Comparison of ENCODE assay signal across 1 cellular context in genomic region chr17:67717624-67718324, GRCh38.
TF ChIP-seq lines count a peak whose summit lies in the region.

Gene NOL11 (plus strand): TSS chr17:67717936. CDS start chr17:67717948, 12 bp downstream.

TF ChIP-seq in HepG2, 621 proteins besides CTCF, POLR2A, EP300 and RAD21 (continued from another document and continues in another):
- TF ChIP-seq, protein P1, sequence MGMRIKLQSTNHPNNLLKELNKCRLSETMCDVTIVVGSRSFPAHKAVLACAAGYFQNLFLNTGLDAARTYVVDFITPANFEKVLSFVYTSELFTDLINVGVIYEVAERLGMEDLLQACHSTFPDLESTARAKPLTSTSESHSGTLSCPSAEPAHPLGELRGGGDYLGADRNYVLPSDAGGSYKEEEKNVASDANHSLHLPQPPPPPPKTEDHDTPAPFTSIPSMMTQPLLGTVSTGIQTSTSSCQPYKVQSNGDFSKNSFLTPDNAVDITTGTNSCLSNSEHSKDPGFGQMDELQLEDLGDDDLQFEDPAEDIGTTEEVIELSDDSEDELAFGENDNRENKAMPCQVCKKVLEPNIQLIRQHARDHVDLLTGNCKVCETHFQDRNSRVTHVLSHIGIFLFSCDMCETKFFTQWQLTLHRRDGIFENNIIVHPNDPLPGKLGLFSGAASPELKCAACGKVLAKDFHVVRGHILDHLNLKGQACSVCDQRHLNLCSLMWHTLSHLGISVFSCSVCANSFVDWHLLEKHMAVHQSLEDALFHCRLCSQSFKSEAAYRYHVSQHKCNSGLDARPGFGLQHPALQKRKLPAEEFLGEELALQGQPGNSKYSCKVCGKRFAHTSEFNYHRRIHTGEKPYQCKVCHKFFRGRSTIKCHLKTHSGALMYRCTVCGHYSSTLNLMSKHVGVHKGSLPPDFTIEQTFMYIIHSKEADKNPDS (CRISPR knock-in tag; IDR thresholded peaks at IDR 0.05), result peak; percentile 93
- no peak; the same call in 1 of the 2 replicates for TF ChIP-seq ZBTB1 (CRISPR knock-in tag; IDR thresholded peaks at IDR 0.05; ENCODE audit: borderline replicate concordance)
- peak; percentile 63; the same call in 1 of the 2 replicates for TF ChIP-seq ZBTB8A (CRISPR knock-in tag; IDR thresholded peaks at IDR 0.05; ENCODE audit: borderline replicate concordance, low read depth)
- TF ChIP-seq ZNF576 (CRISPR knock-in tag; IDR thresholded peaks at IDR 0.05), result no peak
- TF ChIP-seq ZUFSP (CRISPR knock-in tag; IDR thresholded peaks at IDR 0.05; ENCODE audit: borderline replicate concordance), result no peak
- peak; percentile 94 for TF ChIP-seq YEATS4 (CRISPR knock-in tag; IDR thresholded peaks at IDR 0.05; ENCODE audit: borderline replicate concordance)
- peak; percentile 93 for TF ChIP-seq ZNF543 (CRISPR knock-in tag; IDR thresholded peaks at IDR 0.05)
- TF ChIP-seq ZNF350 (CRISPR knock-in tag; IDR thresholded peaks at IDR 0.05; ENCODE audit: borderline replicate concordance, low read depth), result peak; percentile 99
- TF ChIP-seq TOE1 (CRISPR knock-in tag; IDR thresholded peaks at IDR 0.05), result no peak; the same call in 1 of the 2 replicates
- TF ChIP-seq, protein P2, sequence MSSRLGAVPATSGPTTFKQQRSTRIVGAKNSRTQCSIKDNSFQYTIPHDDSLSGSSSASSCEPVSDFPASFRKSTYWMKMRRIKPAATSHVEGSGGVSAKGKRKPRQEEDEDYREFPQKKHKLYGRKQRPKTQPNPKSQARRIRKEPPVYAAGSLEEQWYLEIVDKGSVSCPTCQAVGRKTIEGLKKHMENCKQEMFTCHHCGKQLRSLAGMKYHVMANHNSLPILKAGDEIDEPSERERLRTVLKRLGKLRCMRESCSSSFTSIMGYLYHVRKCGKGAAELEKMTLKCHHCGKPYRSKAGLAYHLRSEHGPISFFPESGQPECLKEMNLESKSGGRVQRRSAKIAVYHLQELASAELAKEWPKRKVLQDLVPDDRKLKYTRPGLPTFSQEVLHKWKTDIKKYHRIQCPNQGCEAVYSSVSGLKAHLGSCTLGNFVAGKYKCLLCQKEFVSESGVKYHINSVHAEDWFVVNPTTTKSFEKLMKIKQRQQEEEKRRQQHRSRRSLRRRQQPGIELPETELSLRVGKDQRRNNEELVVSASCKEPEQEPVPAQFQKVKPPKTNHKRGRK (CRISPR knock-in tag; IDR thresholded peaks at IDR 0.05), result no peak
- TF ChIP-seq ZNF331 (CRISPR knock-in tag; IDR thresholded peaks at IDR 0.05), result peak; percentile 81
- peak; percentile 99 for TF ChIP-seq DR1 (CRISPR knock-in tag; IDR thresholded peaks at IDR 0.05)
- TF ChIP-seq KLF16 (CRISPR knock-in tag; IDR thresholded peaks at IDR 0.05), result peak in 1 of 2 experiments; percentile 87; a peak in 1 of 4 replicates
- TF ChIP-seq, protein P3, sequence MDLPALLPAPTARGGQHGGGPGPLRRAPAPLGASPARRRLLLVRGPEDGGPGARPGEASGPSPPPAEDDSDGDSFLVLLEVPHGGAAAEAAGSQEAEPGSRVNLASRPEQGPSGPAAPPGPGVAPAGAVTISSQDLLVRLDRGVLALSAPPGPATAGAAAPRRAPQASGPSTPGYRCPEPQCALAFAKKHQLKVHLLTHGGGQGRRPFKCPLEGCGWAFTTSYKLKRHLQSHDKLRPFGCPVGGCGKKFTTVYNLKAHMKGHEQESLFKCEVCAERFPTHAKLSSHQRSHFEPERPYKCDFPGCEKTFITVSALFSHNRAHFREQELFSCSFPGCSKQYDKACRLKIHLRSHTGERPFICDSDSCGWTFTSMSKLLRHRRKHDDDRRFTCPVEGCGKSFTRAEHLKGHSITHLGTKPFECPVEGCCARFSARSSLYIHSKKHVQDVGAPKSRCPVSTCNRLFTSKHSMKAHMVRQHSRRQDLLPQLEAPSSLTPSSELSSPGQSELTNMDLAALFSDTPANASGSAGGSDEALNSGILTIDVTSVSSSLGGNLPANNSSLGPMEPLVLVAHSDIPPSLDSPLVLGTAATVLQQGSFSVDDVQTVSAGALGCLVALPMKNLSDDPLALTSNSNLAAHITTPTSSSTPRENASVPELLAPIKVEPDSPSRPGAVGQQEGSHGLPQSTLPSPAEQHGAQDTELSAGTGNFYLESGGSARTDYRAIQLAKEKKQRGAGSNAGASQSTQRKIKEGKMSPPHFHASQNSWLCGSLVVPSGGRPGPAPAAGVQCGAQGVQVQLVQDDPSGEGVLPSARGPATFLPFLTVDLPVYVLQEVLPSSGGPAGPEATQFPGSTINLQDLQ (CRISPR knock-in tag; IDR thresholded peaks at IDR 0.05), result no peak
- peak; percentile 83 for TF ChIP-seq NAIF1 (CRISPR knock-in tag; IDR thresholded peaks at IDR 0.05; ENCODE audit: borderline replicate concordance)
- TF ChIP-seq, protein P4, sequence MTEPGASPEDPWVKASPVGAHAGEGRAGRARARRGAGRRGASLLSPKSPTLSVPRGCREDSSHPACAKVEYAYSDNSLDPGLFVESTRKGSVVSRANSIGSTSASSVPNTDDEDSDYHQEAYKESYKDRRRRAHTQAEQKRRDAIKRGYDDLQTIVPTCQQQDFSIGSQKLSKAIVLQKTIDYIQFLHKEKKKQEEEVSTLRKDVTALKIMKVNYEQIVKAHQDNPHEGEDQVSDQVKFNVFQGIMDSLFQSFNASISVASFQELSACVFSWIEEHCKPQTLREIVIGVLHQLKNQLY (CRISPR knock-in tag; IDR thresholded peaks at IDR 0.05), result peak; percentile 68; the same call in 1 of the 2 replicates
- TF ChIP-seq, protein P5, sequence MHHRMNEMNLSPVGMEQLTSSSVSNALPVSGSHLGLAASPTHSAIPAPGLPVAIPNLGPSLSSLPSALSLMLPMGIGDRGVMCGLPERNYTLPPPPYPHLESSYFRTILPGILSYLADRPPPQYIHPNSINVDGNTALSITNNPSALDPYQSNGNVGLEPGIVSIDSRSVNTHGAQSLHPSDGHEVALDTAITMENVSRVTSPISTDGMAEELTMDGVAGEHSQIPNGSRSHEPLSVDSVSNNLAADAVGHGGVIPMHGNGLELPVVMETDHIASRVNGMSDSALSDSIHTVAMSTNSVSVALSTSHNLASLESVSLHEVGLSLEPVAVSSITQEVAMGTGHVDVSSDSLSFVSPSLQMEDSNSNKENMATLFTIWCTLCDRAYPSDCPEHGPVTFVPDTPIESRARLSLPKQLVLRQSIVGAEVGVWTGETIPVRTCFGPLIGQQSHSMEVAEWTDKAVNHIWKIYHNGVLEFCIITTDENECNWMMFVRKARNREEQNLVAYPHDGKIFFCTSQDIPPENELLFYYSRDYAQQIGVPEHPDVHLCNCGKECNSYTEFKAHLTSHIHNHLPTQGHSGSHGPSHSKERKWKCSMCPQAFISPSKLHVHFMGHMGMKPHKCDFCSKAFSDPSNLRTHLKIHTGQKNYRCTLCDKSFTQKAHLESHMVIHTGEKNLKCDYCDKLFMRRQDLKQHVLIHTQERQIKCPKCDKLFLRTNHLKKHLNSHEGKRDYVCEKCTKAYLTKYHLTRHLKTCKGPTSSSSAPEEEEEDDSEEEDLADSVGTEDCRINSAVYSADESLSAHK (CRISPR knock-in tag; IDR thresholded peaks at IDR 0.05; ENCODE audit: borderline replicate concordance), result no peak
- no peak; the same call in 1 of the 2 replicates for TF ChIP-seq ZNF101 (CRISPR knock-in tag; IDR thresholded peaks at IDR 0.05; ENCODE audit: borderline replicate concordance, low read depth)
- TF ChIP-seq NFRKB (IDR thresholded peaks at IDR 0.05), result peak; percentile 64; the same call in 1 of the 2 replicates
- TF ChIP-seq ZNF30 (CRISPR knock-in tag; IDR thresholded peaks at IDR 0.05), result no peak
- TF ChIP-seq SOX5 (CRISPR knock-in tag; IDR thresholded peaks at IDR 0.05; ENCODE audit: borderline replicate concordance), result peak; percentile 63; the same call in 1 of the 2 replicates
- peak; percentile 86 for TF ChIP-seq PBX3 (CRISPR knock-in tag; IDR thresholded peaks at IDR 0.05; ENCODE audit: borderline replicate concordance)
- TF ChIP-seq AKAP8 (CRISPR knock-in tag; IDR thresholded peaks at IDR 0.05), result peak; percentile 67; the same call in 1 of the 2 replicates
- TF ChIP-seq TGIF2 (CRISPR knock-in tag; IDR thresholded peaks at IDR 0.05), result peak; percentile 79
- TF ChIP-seq SP5 (CRISPR knock-in tag; IDR thresholded peaks at IDR 0.05; ENCODE audit: borderline replicate concordance, low read depth), result peak; percentile 65; the same call in 1 of the 2 replicates
- TF ChIP-seq ZNF264 (CRISPR knock-in tag; IDR thresholded peaks at IDR 0.05), result peak; percentile 94
- TF ChIP-seq, protein P6, sequence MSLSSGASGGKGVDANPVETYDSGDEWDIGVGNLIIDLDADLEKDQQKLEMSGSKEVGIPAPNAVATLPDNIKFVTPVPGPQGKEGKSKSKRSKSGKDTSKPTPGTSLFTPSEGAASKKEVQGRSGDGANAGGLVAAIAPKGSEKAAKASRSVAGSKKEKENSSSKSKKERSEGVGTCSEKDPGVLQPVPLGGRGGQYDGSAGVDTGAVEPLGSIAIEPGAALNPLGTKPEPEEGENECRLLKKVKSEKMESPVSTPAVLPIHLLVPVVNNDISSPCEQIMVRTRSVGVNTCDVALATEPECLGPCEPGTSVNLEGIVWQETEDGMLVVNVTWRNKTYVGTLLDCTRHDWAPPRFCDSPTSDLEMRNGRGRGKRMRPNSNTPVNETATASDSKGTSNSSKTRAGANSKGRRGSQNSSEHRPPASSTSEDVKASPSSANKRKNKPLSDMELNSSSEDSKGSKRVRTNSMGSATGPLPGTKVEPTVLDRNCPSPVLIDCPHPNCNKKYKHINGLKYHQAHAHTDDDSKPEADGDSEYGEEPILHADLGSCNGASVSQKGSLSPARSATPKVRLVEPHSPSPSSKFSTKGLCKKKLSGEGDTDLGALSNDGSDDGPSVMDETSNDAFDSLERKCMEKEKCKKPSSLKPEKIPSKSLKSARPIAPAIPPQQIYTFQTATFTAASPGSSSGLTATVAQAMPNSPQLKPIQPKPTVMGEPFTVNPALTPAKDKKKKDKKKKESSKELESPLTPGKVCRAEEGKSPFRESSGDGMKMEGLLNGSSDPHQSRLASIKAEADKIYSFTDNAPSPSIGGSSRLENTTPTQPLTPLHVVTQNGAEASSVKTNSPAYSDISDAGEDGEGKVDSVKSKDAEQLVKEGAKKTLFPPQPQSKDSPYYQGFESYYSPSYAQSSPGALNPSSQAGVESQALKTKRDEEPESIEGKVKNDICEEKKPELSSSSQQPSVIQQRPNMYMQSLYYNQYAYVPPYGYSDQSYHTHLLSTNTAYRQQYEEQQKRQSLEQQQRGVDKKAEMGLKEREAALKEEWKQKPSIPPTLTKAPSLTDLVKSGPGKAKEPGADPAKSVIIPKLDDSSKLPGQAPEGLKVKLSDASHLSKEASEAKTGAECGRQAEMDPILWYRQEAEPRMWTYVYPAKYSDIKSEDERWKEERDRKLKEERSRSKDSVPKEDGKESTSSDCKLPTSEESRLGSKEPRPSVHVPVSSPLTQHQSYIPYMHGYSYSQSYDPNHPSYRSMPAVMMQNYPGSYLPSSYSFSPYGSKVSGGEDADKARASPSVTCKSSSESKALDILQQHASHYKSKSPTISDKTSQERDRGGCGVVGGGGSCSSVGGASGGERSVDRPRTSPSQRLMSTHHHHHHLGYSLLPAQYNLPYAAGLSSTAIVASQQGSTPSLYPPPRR (CRISPR knock-in tag; IDR thresholded peaks at IDR 0.05; ENCODE audit: borderline replicate concordance), result peak; percentile 87; the same call in 1 of the 2 replicates
- peak; percentile 53 for TF ChIP-seq SUZ12 (IDR thresholded peaks at IDR 0.05; ENCODE audit: low read depth, low read length)
- TF ChIP-seq MTA1 (CRISPR knock-in tag; IDR thresholded peaks at IDR 0.05; ENCODE audit: borderline replicate concordance), result peak; percentile 78; the same call in 1 of the 2 replicates
- TF ChIP-seq REXO4 (CRISPR knock-in tag; IDR thresholded peaks at IDR 0.05; ENCODE audit: borderline replicate concordance), result 0 out of 2 replicates have a peak, but pooled peaks have one; percentile 53
- TF ChIP-seq SIN3A (IDR thresholded peaks at IDR 0.05; ENCODE audit: borderline replicate concordance, low read depth, low read length), result peak; percentile 98
- TF ChIP-seq, protein P7, sequence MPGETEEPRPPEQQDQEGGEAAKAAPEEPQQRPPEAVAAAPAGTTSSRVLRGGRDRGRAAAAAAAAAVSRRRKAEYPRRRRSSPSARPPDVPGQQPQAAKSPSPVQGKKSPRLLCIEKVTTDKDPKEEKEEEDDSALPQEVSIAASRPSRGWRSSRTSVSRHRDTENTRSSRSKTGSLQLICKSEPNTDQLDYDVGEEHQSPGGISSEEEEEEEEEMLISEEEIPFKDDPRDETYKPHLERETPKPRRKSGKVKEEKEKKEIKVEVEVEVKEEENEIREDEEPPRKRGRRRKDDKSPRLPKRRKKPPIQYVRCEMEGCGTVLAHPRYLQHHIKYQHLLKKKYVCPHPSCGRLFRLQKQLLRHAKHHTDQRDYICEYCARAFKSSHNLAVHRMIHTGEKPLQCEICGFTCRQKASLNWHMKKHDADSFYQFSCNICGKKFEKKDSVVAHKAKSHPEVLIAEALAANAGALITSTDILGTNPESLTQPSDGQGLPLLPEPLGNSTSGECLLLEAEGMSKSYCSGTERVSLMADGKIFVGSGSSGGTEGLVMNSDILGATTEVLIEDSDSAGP (CRISPR knock-in tag; IDR thresholded peaks at IDR 0.05; ENCODE audit: borderline replicate concordance), result peak; percentile 96
- peak; percentile 42 for TF ChIP-seq ZEB1 (IDR thresholded peaks at IDR 0.05; ENCODE audit: insufficient replicate concordance, low read depth)
- peak; percentile 55 for TF ChIP-seq TAF15 (IDR thresholded peaks at IDR 0.05; ENCODE audit: low read depth, low read length, poor library complexity, severe bottlenecking)
- peak; percentile 96 for TF ChIP-seq TBX2 (CRISPR knock-in tag; IDR thresholded peaks at IDR 0.05; ENCODE audit: borderline replicate concordance)
- TF ChIP-seq, protein P8, sequence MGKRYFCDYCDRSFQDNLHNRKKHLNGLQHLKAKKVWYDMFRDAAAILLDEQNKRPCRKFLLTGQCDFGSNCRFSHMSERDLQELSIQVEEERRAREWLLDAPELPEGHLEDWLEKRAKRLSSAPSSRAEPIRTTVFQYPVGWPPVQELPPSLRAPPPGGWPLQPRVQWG (CRISPR knock-in tag; IDR thresholded peaks at IDR 0.05; ENCODE audit: borderline replicate concordance, low read depth), result no peak
